Comparison of ENCODE assay signal across 9 cellular contexts in the genomic region with DNA sequence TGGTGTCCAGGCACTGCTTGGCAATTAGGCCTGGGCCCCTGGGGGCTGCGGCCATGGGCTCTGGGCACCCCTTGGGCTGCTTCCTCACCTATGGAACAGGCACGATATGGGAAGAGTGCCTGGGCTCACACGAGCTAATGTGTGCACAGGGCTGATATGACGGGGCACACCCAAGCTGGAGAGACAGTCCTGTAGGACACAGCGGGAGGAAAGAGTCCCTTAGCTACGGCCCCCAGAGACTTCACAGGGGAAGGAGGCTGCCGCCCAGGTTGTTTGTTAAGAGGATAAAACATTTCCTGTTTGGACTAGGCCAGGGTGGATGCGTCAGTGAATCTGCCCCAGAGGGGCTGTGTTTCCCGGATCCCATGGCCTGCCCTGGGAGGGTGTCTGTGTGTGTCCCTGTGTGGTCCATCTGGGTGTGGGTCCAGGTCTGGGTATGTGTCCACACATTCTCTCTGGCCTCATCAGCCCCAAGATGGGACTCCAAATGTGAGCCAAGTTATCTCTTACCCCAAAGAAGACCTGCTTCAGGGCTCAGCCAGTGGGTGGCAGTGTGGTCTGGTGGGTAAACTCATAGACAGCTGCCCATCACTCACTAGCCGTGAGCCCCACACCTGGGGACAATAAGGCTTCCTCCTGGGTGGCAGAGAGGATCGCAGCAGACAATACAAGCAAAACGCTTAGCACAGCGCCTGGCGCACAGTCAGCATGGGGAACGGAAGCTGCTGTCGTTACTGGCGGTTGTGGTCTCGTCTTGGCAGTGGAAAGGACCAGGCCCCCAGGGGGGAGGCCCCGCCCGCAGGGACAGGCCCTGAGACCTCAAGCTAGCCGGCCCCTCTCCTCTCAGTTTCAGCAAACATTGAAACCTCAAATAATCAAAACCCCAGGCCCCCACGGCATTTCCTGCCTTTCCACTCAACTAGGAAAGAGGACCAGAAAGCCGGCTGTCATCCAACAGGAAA. TPM values are rescaled to one million over a fixed set of nuclear protein-coding genes. Genes with fewer than 3 reads are reported as not detected.
DNase-seq lines count a peak whose midpoint lies in the region; ATAC-seq, FAIRE-seq and TF ChIP-seq lines count a peak whose summit lies in the region.
"Had no signal": no experiment of that assay in that cellular context is flagged by ENCODE, and none has a peak within 500 bp of the region (broad histone marks: within the 10 kb centered on the region; RNA-seq: fewer than 3 reads in every experiment).

No MANE protein-coding gene starts in this region.

- ATAC-seq in GM18909 (IDR thresholded peaks at IDR 0.05; ENCODE audit: poor library complexity, unreplicated experiment) (peak; percentile 73), HG03135 (IDR thresholded peaks at IDR 0.05; ENCODE audit: unreplicated experiment) (peak; percentile 62), RWPE2 (ENCODE audit: low read depth) (no peak)

- FAIRE-seq in RCC 7860 (lab: Jason Lieb, UNC) = no peak

- TF ChIP-seq POLR2A in adrenal gland (IDR thresholded peaks at IDR 0.05) = no peak

- H3K27ac ChIP-seq in C4-2B = no peak overlapping the region
- no peak overlapping the region for H3K27ac ChIP-seq in RWPE2 (ENCODE audit: poor library complexity, severe bottlenecking)
- H3K27ac ChIP-seq in adrenal gland = peak overlapping the region in 4 of 5 donors; percentile 20 to 77 (median 52)
- H3K27ac ChIP-seq: thoracic aorta had no signal

- H3K36me3 ChIP-seq in RWPE2 (ENCODE audit: low read depth) = no peaks in the 10 kb centered on the region
- H3K36me3 ChIP-seq in adrenal gland (replicated peaks in 1 of 2) = no peaks in the 10 kb centered on the region
- no peaks in the 10 kb centered on the region for H3K36me3 ChIP-seq in kidney epithelial cell (ENCODE audit: control insufficient read depth, insufficient read depth, low read length)
- H3K36me3 ChIP-seq: thoracic aorta had no signal

- H3K4me3 ChIP-seq in RWPE2 (ENCODE audit: severe bottlenecking) (no peak overlapping the region), adrenal gland (no peak overlapping the region), kidney epithelial cell (ENCODE audit: low read depth, low read length) (no peak overlapping the region)
- H3K4me3 ChIP-seq: thoracic aorta had no signal

- DNase-seq in RWPE2 (ENCODE audit: low spot score) (no peak), adrenal gland (peak in 4 of 7 donors; percentile 53 to 72 (median 56)), kidney epithelial cell (ENCODE audit: low read depth) (no peak), RCC 7860 (ENCODE audit: low spot score) (no peak)
- peak; percentile 64 to 79 for DNase-seq in stimulated activated CD8-positive, alpha-beta memory T cell treated with anti-CD3 and anti-CD28 coated beads, Interleukin-15, amount 100 ng/mL, for 48 hours (ENCODE audit: low read depth in 2 of 2)

- TF ChIP-seq CTCF in C4-2B (conservative IDR thresholded peaks at IDR 0.05) (peak; percentile 45), RWPE2 (IDR thresholded peaks at IDR 0.05; ENCODE audit: poor library complexity, severe bottlenecking) (peak; percentile 15), adrenal gland (IDR thresholded peaks at IDR 0.05) (peak in 5 of 6 experiments; percentile 23 to 42 (median 40)), kidney epithelial cell (IDR thresholded peaks at IDR 0.05; ENCODE audit: insufficient read depth, low read length, poor library complexity, severe bottlenecking) (peak; percentile 44)

- no peaks in the 10 kb centered on the region for H3K4me1 ChIP-seq in RWPE2 (ENCODE audit: insufficient read depth, poor library complexity, severe bottlenecking)
- H3K4me1 ChIP-seq in adrenal gland (replicated peaks in 1 of 2) = peaks cover 0 to 13% of the 10 kb centered on the region in 2 donors

- 38 to 58% (median 43%) methylated on average over 3 to 23 of the region's 23 CpGs for WGBS in adrenal gland, 4 donors

- H3K27me3 ChIP-seq in RWPE2 (ENCODE audit: insufficient read depth, poor library complexity, severe bottlenecking) (peaks cover 10% of the 10 kb centered on the region), adrenal gland (no peaks in the 10 kb centered on the region), kidney epithelial cell (ENCODE audit: control insufficient read depth, insufficient read depth, low read length) (peaks cover 19% of the 10 kb centered on the region)

- H3K9me3 ChIP-seq in RWPE2 (ENCODE audit: severe bottlenecking) (no peaks in the 10 kb centered on the region), adrenal gland (replicated peaks in 1 of 3) (no peaks in the 10 kb centered on the region)
- H3K9me3 ChIP-seq: thoracic aorta had no signal

- intact Hi-C loops in adrenal gland (cut with DNase I) = no loop called here

RNA-seq across cellular contexts. Expression of a gene that starts 3.2 kb away (rescaled TPM):
- total RNA-seq in adrenal gland (10 to 100 TPM; 12.7 to 70.9 (median 43.6) TPM), kidney epithelial cell (2.2 and 6.0 TPM in 2 replicates)
- polyA plus RNA-seq in adrenal gland = 10 to 100 TPM in 2 of 3 donors, 1 to 10 TPM in 1; 2.5 to 36.9 (median 35.2) TPM

Comparison
In these comparisons a context has a peak if more than half of its experiments do, and no peak if none do; other contexts are left out.
1. H3K27ac ChIP-seq: peak in adrenal gland (4 of 5); none in C4-2B (single experiment) and RWPE2 (single experiment).
2. DNase-seq: peak in adrenal gland (4 of 7) and stimulated activated CD8-positive, alpha-beta memory T cell treated with anti-CD3 and anti-CD28 coated beads, Interleukin-15, amount 100 ng/mL, for 48 hours (2 of 2); none in RWPE2 (single experiment), kidney epithelial cell (single experiment) and RCC 7860 (single experiment).
3. Peak in every context shown above with its lines, with median percentiles within 50 percentile points of each other: CTCF ChIP-seq.